ENCODE assay signal across 8 cellular contexts in genomic region chr11:128802358-128802981, GRCh38.
DNase-seq lines count a peak whose midpoint lies in the region; ATAC-seq, FAIRE-seq and TF ChIP-seq lines count a peak whose summit lies in the region.

No MANE protein-coding gene starts in this region.

- no peaks in the 10 kb centered on the region for H3K27me3 Mint-ChIP-seq in activated T-helper 17 cell treated with anti-CD3 and anti-CD28 coated beads, Interleukin-2, amount 50 U/mL, for 72 hours

- H3K36me3 ChIP-seq in right lobe of liver: no peaks in the 10 kb centered on the region
- peaks cover 60% of the 10 kb centered on the region for H3K36me3 ChIP-seq in effector memory CD4-positive, alpha-beta T cell (ENCODE audit: control insufficient read depth, insufficient read depth, low read length)

- DNase-seq in D721Med (ENCODE audit: insufficient read length, low spot score) (no peak), right lobe of liver (no peak), NCI-H774 (lab: John Stamatoyannopoulos, UW) (no peak), retina (no peak), activated gamma-delta T cell (lab: John Stamatoyannopoulos, UW) (no peak)
- DNase-seq in effector memory CD4-positive, alpha-beta T cell: no peak

- ATAC-seq in HG02610 (IDR thresholded peaks at IDR 0.05; ENCODE audit: unreplicated experiment) (peak; percentile 67), right lobe of liver (peak; percentile 48 to 64 (median 56))
- no peak for ATAC-seq in activated T-helper 17 cell treated with anti-CD3 and anti-CD28 coated beads, Interleukin-2, amount 50 U/mL, for 72 hours (replicated peaks)

- WGBS in right lobe of liver (ENCODE audit: insufficient coverage, low coverage, low lambda C conversion rate, missing lambda C conversion rate): 57% methylated on average over 4 of the region's 4 CpGs

- no peak overlapping the region for H3K4me3 ChIP-seq in right lobe of liver
- H3K4me3 ChIP-seq in effector memory CD4-positive, alpha-beta T cell (ENCODE audit: insufficient read depth, low read depth, low read length, poor library complexity, severe bottlenecking): no peak overlapping the region

- FAIRE-seq in D721Med (lab: Jason Lieb, UNC): no peak

- no peaks in the 10 kb centered on the region for H3K9me3 ChIP-seq in right lobe of liver
- H3K9me3 ChIP-seq in effector memory CD4-positive, alpha-beta T cell (ENCODE audit: control insufficient read depth, low read length): no peaks in the 10 kb centered on the region

- H3K4me1 ChIP-seq in right lobe of liver: no peaks in the 10 kb centered on the region
- no peaks in the 10 kb centered on the region for H3K4me1 ChIP-seq in effector memory CD4-positive, alpha-beta T cell (ENCODE audit: control insufficient read depth, insufficient read depth, low read length, poor library complexity, severe bottlenecking)

- H3K4me1 Mint-ChIP-seq in activated T-helper 17 cell treated with anti-CD3 and anti-CD28 coated beads, Interleukin-2, amount 50 U/mL, for 72 hours: peaks cover 24% of the 10 kb centered on the region

- H3K27ac Mint-ChIP-seq in activated T-helper 17 cell treated with anti-CD3 and anti-CD28 coated beads, Interleukin-2, amount 50 U/mL, for 72 hours: peak overlapping the region; percentile 77

- no peak for TF ChIP-seq POLR2A in right lobe of liver (IDR thresholded peaks at IDR 0.05)

- no peak overlapping the region for H3K27ac ChIP-seq in right lobe of liver
- H3K27ac ChIP-seq in effector memory CD4-positive, alpha-beta T cell (ENCODE audit: insufficient read depth, low read length, poor library complexity, severe bottlenecking): no peak overlapping the region

- H3K4me3 Mint-ChIP-seq in activated T-helper 17 cell treated with anti-CD3 and anti-CD28 coated beads, Interleukin-2, amount 50 U/mL, for 72 hours: no peak overlapping the region

- peaks cover 88% of the 10 kb centered on the region for H3K36me3 Mint-ChIP-seq in activated T-helper 17 cell treated with anti-CD3 and anti-CD28 coated beads, Interleukin-2, amount 50 U/mL, for 72 hours (ENCODE audit: low read depth)

- intact Hi-C loops in right lobe of liver (cut with DNase I): no loop called here

- TF ChIP-seq CTCF in D721Med (IDR thresholded peaks at IDR 0.05; ENCODE audit: insufficient read depth, missing control alignments) (peak; percentile 33), right lobe of liver (IDR thresholded peaks at IDR 0.05) (peak; percentile 26 to 45 (median 27))

- H3K27me3 ChIP-seq in right lobe of liver: no peaks in the 10 kb centered on the region
- no peaks in the 10 kb centered on the region for H3K27me3 ChIP-seq in effector memory CD4-positive, alpha-beta T cell (replicated peaks; ENCODE audit: control insufficient read depth, insufficient read depth, low read length, poor library complexity, severe bottlenecking)

- H3K9me3 Mint-ChIP-seq in activated T-helper 17 cell treated with anti-CD3 and anti-CD28 coated beads, Interleukin-2, amount 50 U/mL, for 72 hours: no peaks in the 10 kb centered on the region
